Comparison of ENCODE assay signal across 17 cellular contexts in the genomic region with DNA sequence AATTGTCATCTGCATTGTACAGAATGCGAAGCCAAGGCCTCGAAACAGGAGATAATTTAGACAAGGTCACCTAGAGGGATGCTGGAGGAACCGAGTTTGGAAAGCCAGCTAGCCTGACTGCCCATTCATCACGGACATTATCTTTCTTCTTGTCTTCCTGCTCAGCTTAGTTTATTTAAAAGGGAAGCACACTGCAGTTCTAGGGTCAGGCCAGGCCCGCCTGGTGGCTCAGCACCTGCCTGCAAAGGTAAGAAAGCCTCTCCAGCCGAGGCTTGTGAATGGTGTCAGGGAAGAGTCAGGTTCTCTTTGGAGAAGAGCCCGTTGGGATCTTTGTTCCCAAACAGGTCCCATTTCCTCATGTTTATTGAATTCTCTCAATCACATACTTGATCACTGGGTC.
"Had no signal": no experiment of that assay in that cellular context is flagged by ENCODE, and none has a peak within 500 bp of the region (broad histone marks: within the 10 kb centered on the region; RNA-seq: fewer than 3 reads in every experiment).

No MANE protein-coding gene starts in this region.

- DNase-seq: activated CD4-positive, alpha-beta T cell treated with anti-CD3 and anti-CD28 coated beads for 36 hours; activated CD4-positive, alpha-beta T cell treated with anti-CD3 and anti-CD28 coated beads, Interleukin-2, amount 50 U/mL, for 48 hours; amniotic stem cell; foreskin melanocyte; heart left ventricle; mesenchymal stem cell; naive thymus-derived CD8-positive, alpha-beta T cell; spleen; stimulated activated CD4-positive, alpha-beta T cell treated with anti-CD3 and anti-CD28 coated beads, Interleukin-4, amount 100 ng/mL, for 4 hours; SW 1271; transverse colon; uterus had no signal

- H3K27me3 ChIP-seq: cardiac muscle cell, heart left ventricle, ovary, spleen, transverse colon, uterus had no signal

- H3K4me1 ChIP-seq: transverse colon, uterus had no signal

- H3K27me3 Mint-ChIP-seq: activated CD4-positive, alpha-beta T cell treated with anti-CD3 and anti-CD28 coated beads for 36 hours; activated naive CD8-positive, alpha-beta T cell; stimulated activated memory B cell treated with anti-CD40 and anti-IgM and Interleukin-4, amounts not matched to agents 10 μg/mL and 1 μg/mL and 100 μg/mL, for 72 hours had no signal

- H3K36me3 Mint-ChIP-seq: stimulated activated memory B cell treated with anti-CD40 and anti-IgM and Interleukin-4, amounts not matched to agents 10 μg/mL and 1 μg/mL and 100 μg/mL, for 72 hours had no signal

- H3K27ac Mint-ChIP-seq: activated CD4-positive, alpha-beta T cell treated with anti-CD3 and anti-CD28 coated beads for 36 hours; activated naive CD8-positive, alpha-beta T cell; naive thymus-derived CD8-positive, alpha-beta T cell; stimulated activated memory B cell treated with anti-CD40 and anti-IgM and Interleukin-4, amounts not matched to agents 10 μg/mL and 1 μg/mL and 100 μg/mL, for 72 hours had no signal

- H3K4me3 ChIP-seq: cardiac muscle cell, heart left ventricle, ovary, spleen, transverse colon, uterus had no signal

- ATAC-seq: activated CD4-positive, alpha-beta T cell treated with anti-CD3 and anti-CD28 coated beads for 36 hours; naive thymus-derived CD8-positive, alpha-beta T cell; stimulated activated memory B cell treated with anti-CD40 and anti-IgM and Interleukin-4, amounts not matched to agents 10 μg/mL and 1 μg/mL and 100 μg/mL, for 72 hours had no signal

- H3K4me1 Mint-ChIP-seq: activated CD4-positive, alpha-beta T cell treated with anti-CD3 and anti-CD28 coated beads for 36 hours; naive thymus-derived CD8-positive, alpha-beta T cell; stimulated activated memory B cell treated with anti-CD40 and anti-IgM and Interleukin-4, amounts not matched to agents 10 μg/mL and 1 μg/mL and 100 μg/mL, for 72 hours had no signal

- H3K27ac ChIP-seq: cardiac muscle cell, epithelial cell of prostate had no signal

- H3K36me3 ChIP-seq: cardiac muscle cell, heart left ventricle, ovary, spleen, transverse colon, uterus had no signal

- H3K4me3 Mint-ChIP-seq: activated CD4-positive, alpha-beta T cell treated with anti-CD3 and anti-CD28 coated beads for 36 hours; activated naive CD8-positive, alpha-beta T cell; naive thymus-derived CD8-positive, alpha-beta T cell; stimulated activated memory B cell treated with anti-CD40 and anti-IgM and Interleukin-4, amounts not matched to agents 10 μg/mL and 1 μg/mL and 100 μg/mL, for 72 hours had no signal

- H3K9me3 ChIP-seq: heart left ventricle, ovary, spleen, transverse colon, uterus had no signal

- H3K9me3 Mint-ChIP-seq: stimulated activated memory B cell treated with anti-CD40 and anti-IgM and Interleukin-4, amounts not matched to agents 10 μg/mL and 1 μg/mL and 100 μg/mL, for 72 hours had no signal
